ENCODE assay signal across 16 cellular contexts in genomic region chr22:22733881-22734373, GRCh38.
A peak's percentile ranks its signal among the peaks of the same experiment; 100 is the strongest.
DNase-seq lines count a peak whose midpoint lies in the region; ATAC-seq and TF ChIP-seq lines count a peak whose summit lies in the region.
"Had no signal": no experiment of that assay in that cellular context is flagged by ENCODE, and none has a peak within 500 bp of the region (broad histone marks: within the 10 kb centered on the region; RNA-seq: fewer than 3 reads in every experiment).

No MANE protein-coding gene starts in this region.

- no peak for TF ChIP-seq CTCF in Loucy (conservative IDR thresholded peaks at IDR 0.05; ENCODE audit: low read length)
- TF ChIP-seq CTCF in vagina (IDR thresholded peaks at IDR 0.05), result no peak

- H3K36me3 Mint-ChIP-seq in central memory CD8-positive, alpha-beta T cell (ENCODE audit: insufficient read depth), result peaks cover 5% of the 10 kb centered on the region
- H3K36me3 Mint-ChIP-seq in immature natural killer cell, result no peaks in the 10 kb centered on the region
- H3K36me3 Mint-ChIP-seq: CD4-positive, alpha-beta memory T cell had no signal

- peak overlapping the region; percentile 93 for H3K27ac Mint-ChIP-seq in central memory CD8-positive, alpha-beta T cell (ENCODE audit: low read depth)
- H3K27ac Mint-ChIP-seq in immature natural killer cell, result peak overlapping the region in 4 of 6 donors; percentile 11 to 68 (median 48)
- H3K27ac Mint-ChIP-seq: HFFc6 had no signal

- H3K79me2 ChIP-seq in Loucy (ENCODE audit: insufficient read depth, low read length), result no peaks in the 10 kb centered on the region

- H3K27me3 Mint-ChIP-seq in central memory CD8-positive, alpha-beta T cell, result no peaks in the 10 kb centered on the region
- peaks cover 0 to 5% (median 1%) of the 10 kb centered on the region in 3 donors for H3K27me3 Mint-ChIP-seq in immature natural killer cell (ENCODE audit: low read depth in 3 of 3)

- ATAC-seq in central memory CD8-positive, alpha-beta T cell (replicated peaks; ENCODE audit: extremely low read depth, poor library complexity, severe bottlenecking), result no peak
- ATAC-seq: A549 had no signal

- H3K4me3 Mint-ChIP-seq in central memory CD8-positive, alpha-beta T cell, result peak overlapping the region; percentile 87
- peak overlapping the region; percentile 18 to 78 (median 52) for H3K4me3 Mint-ChIP-seq in immature natural killer cell
- H3K4me3 Mint-ChIP-seq: CD4-positive, alpha-beta memory T cell; HFFc6 had no signal

- H3K4me3 ChIP-seq in Loucy (ENCODE audit: low read length, poor library complexity, severe bottlenecking) (no peak overlapping the region), vagina (no peak overlapping the region)
- H3K4me3 ChIP-seq: A549 had no signal

- H3K36me3 ChIP-seq in Loucy (ENCODE audit: insufficient read depth, low read length) (no peaks in the 10 kb centered on the region), vagina (no peaks in the 10 kb centered on the region)
- H3K36me3 ChIP-seq: BE2C had no signal

- H2AFZ ChIP-seq in Loucy (ENCODE audit: low read length), result no peak overlapping the region

- no peaks in the 10 kb centered on the region for H3F3A ChIP-seq in Loucy (ENCODE audit: low read depth)

- intact Hi-C loops in vagina (cut with DNase I), result no loop called here

- no peaks in the 10 kb centered on the region for H3K9me3 Mint-ChIP-seq in central memory CD8-positive, alpha-beta T cell
- no peaks in the 10 kb centered on the region for H3K9me3 Mint-ChIP-seq in immature natural killer cell
- H3K9me3 Mint-ChIP-seq: CD4-positive, alpha-beta memory T cell; HFFc6 had no signal

- H4K20me1 ChIP-seq in Loucy (ENCODE audit: insufficient read depth, low read length, poor library complexity, severe bottlenecking), result no peaks in the 10 kb centered on the region

- no peak for DNase-seq in central memory CD8-positive, alpha-beta T cell (ENCODE audit: low spot score in 2 of 2)
- DNase-seq in immature natural killer cell (no peak), vagina (ENCODE audit: extremely low spot score in 2 of 2) (peak; percentile 58 to 67), NCI-H187 treated with DMSO at 0.1 percent for 48 hours (lab: John Stamatoyannopoulos, UW) (no peak)
- DNase-seq in central memory CD4-positive, alpha-beta T cell, result no peak
- DNase-seq: BE2C; CD4-positive, alpha-beta memory T cell; COR-L47; DMS153; DMS79 treated with DMSO at 0.1 percent for 48 hours; EL; HCEC 1CT; HFFc6 had no signal

- TF ChIP-seq POLR2A in vagina (IDR thresholded peaks at IDR 0.05), result no peak

- H3K4me1 ChIP-seq in Loucy (ENCODE audit: insufficient read depth, low read length, poor library complexity, severe bottlenecking) (peaks cover 71% of the 10 kb centered on the region), vagina (no peaks in the 10 kb centered on the region)
- H3K4me1 ChIP-seq: A549, BE2C had no signal

- H3K9ac ChIP-seq in Loucy (ENCODE audit: low read depth, low read length, poor library complexity, severe bottlenecking), result peak overlapping the region; percentile 49

- no peaks in the 10 kb centered on the region for H3K9me2 ChIP-seq in Loucy (replicated peaks; ENCODE audit: low read depth, low read length)

- H3K4me1 Mint-ChIP-seq in central memory CD8-positive, alpha-beta T cell, result peaks cover 69% of the 10 kb centered on the region
- peaks cover 80 to 94% of the 10 kb centered on the region in 2 donors for H3K4me1 Mint-ChIP-seq in immature natural killer cell

- no peaks in the 10 kb centered on the region for H3K27me3 ChIP-seq in Loucy (ENCODE audit: insufficient read depth, low read length, poor library complexity, severe bottlenecking)
- no peaks in the 10 kb centered on the region for H3K27me3 ChIP-seq in vagina

- H3K4me2 ChIP-seq in Loucy (ENCODE audit: low read depth, low read length, poor library complexity, severe bottlenecking), result peak overlapping the region; percentile 57
- H3K4me2 ChIP-seq: A549 had no signal

- H3K9me3 ChIP-seq in Loucy (ENCODE audit: insufficient read depth, low read depth, low read length) (no peaks in the 10 kb centered on the region), vagina (no peaks in the 10 kb centered on the region)
- H3K9me3 ChIP-seq: A549, BE2C had no signal

- no peak overlapping the region for H3K27ac ChIP-seq in vagina
- H3K27ac ChIP-seq: A549, C4-2B had no signal

Comparison
In these comparisons a context has a peak if more than half of its experiments do, and no peak if none do; other contexts are left out.
1. DNase-seq: peak in vagina (2 of 2); none in central memory CD8-positive, alpha-beta T cell (0 of 2), immature natural killer cell (0 of 3), central memory CD4-positive, alpha-beta T cell (single experiment) and NCI-H187 treated with DMSO at 0.1 percent for 48 hours (single experiment).